1 cellular context compared by ENCODE assay signal in genomic region chr6:30319146-30319835, GRCh38.
TF ChIP-seq lines count a peak whose summit lies in the region.

No MANE protein-coding gene starts in this region.

TF ChIP-seq in HepG2, 621 proteins besides CTCF, POLR2A, EP300 and RAD21:
- TF ChIP-seq ZNF7 (CRISPR knock-in tag; IDR thresholded peaks at IDR 0.05) (peak; percentile 59), ZNF652 (CRISPR knock-in tag; IDR thresholded peaks at IDR 0.05; ENCODE audit: borderline replicate concordance, low read depth) (no peak), NCOR1 (IDR thresholded peaks at IDR 0.05; ENCODE audit: borderline replicate concordance, low read length) (peak; percentile 69; the same call in 1 of the 2 replicates), TBX3 (IDR thresholded peaks at IDR 0.05; ENCODE audit: borderline replicate concordance) (peak; percentile 28; the same call in 1 of the 2 replicates), ZNF263 (CRISPR knock-in tag; IDR thresholded peaks at IDR 0.05) (no peak), SAP130 (CRISPR knock-in tag; IDR thresholded peaks at IDR 0.05; ENCODE audit: low read depth) (peak; percentile 31; the same call in 1 of the 2 replicates), SSRP1 (CRISPR knock-in tag; IDR thresholded peaks at IDR 0.05) (0 out of 2 replicates have a peak, but pooled peaks have one; percentile 55), CEBPG (CRISPR knock-in tag; IDR thresholded peaks at IDR 0.05) (peak; percentile 86), CEBPB (IDR thresholded peaks at IDR 0.05; ENCODE audit: borderline replicate concordance, low read depth, low read length) (peak; percentile 88), ZNF564 (CRISPR knock-in tag; IDR thresholded peaks at IDR 0.05) (peak; percentile 89), SOX6 (IDR thresholded peaks at IDR 0.05) (no peak), SOX6 (CRISPR knock-in tag; IDR thresholded peaks at IDR 0.05) (0 out of 2 replicates have a peak, but pooled peaks have one; percentile 14), ZNF256 (CRISPR knock-in tag; conservative IDR thresholded peaks at IDR 0.05) (no peak), HNF4A (CRISPR knock-in tag; IDR thresholded peaks at IDR 0.05) (peak; percentile 71), ZBTB7B (CRISPR knock-in tag; IDR thresholded peaks at IDR 0.05) (no peak), PAXIP1 (CRISPR knock-in tag; conservative IDR thresholded peaks at IDR 0.05) (peak; percentile 40; the same call in 1 of the 2 replicates), ZNF12 (CRISPR knock-in tag; IDR thresholded peaks at IDR 0.05) (0 out of 2 replicates have a peak, but pooled peaks have one; percentile 21), ZFP82 (CRISPR knock-in tag; IDR thresholded peaks at IDR 0.05; ENCODE audit: borderline replicate concordance) (no peak), TEAD3 (CRISPR knock-in tag; optimal IDR thresholded peaks at IDR 0.05; ENCODE audit: borderline replicate concordance) (peak; percentile 30)
